25 cellular contexts compared by ENCODE assay signal in genomic region chr10:120012566-120012965, GRCh38.
A peak's percentile ranks its signal among the peaks of the same experiment; 100 is the strongest.
DNase-seq lines count a peak whose midpoint lies in the region; ATAC-seq, FAIRE-seq and TF ChIP-seq lines count a peak whose summit lies in the region.
"Had no signal": no experiment of that assay in that cellular context is flagged by ENCODE, and none has a peak within 500 bp of the region (broad histone marks: within the 10 kb centered on the region; RNA-seq: fewer than 3 reads in every experiment).

No MANE protein-coding gene starts in this region.

- no peak for TF ChIP-seq CTCF in GM10248 (IDR thresholded peaks at IDR 0.05; ENCODE audit: control extremely low read depth, extremely low read depth, low read depth, missing control alignments)

- TF ChIP-seq POLR2A in GM12891 (IDR thresholded peaks at IDR 0.05; ENCODE audit: low read depth, low read length) = no peak

- ATAC-seq in left colon = no peak
- ATAC-seq: activated CD8-positive, alpha-beta memory T cell treated with anti-CD3 and anti-CD28 coated beads, Interleukin-2, amount 10 ng/mL, durations not matched to agents 7 days and 5 days; naive thymus-derived CD8-positive, alpha-beta T cell; sciatic nerve had no signal

- no peak for FAIRE-seq in GM12891 (lab: Jason Lieb, UNC)
- FAIRE-seq: A204.1, endometrium had no signal

- POLR2A ChIA-PET in GM10248 (lab: Yijun Ruan, JAX) = no interaction called here

- CTCF ChIA-PET in GM10248 (lab: Yijun Ruan, JAX) = no interaction called here

- intact Hi-C loops in left colon (cut with DNase I, micrococcal nuclease) = no loop called here

- DNase-seq in A172 (ENCODE audit: low spot score) = peak; percentile 70
- peak; percentile 62 for DNase-seq in HT1080 (ENCODE audit: low read depth)
- peak; percentile 24 for DNase-seq in T1000 (lab: John Stamatoyannopoulos, UW)
- peak; percentile 96 for DNase-seq in islet precursor cell
- no peak for DNase-seq in NCI-H524 treated with DMSO at 0.1 percent for 48 hours (lab: John Stamatoyannopoulos, UW)
- DNase-seq in GM12891 (ENCODE audit: insufficient read length, low spot score) = no peak
- no peak for DNase-seq in left colon
- no peak for DNase-seq in GM10248 (ENCODE audit: extremely low spot score)
- DNase-seq: activated CD4-positive, alpha-beta T cell treated with anti-CD3 and anti-CD28 coated beads, Interleukin-2, amount 10 ng/mL, durations not matched to agents 7 days and 5 days; activated CD8-positive, alpha-beta memory T cell treated with anti-CD3 and anti-CD28 coated beads, Interleukin-2, amount 10 ng/mL, durations not matched to agents 7 days and 5 days; activated naive CD8-positive, alpha-beta T cell treated with anti-CD3 and anti-CD28 coated beads, Interleukin-2, amount 10 ng/mL, durations not matched to agents 7 days and 5 days; glutamatergic neuron; Kasumi-1; naive thymus-derived CD8-positive, alpha-beta T cell; NCI-H1092; NCI-H1930; NCI-H345; OCI-M1; ovary; stimulated activated CD4-positive, alpha-beta T cell treated with anti-CD3 and anti-CD28 coated beads, Interleukin-15, amount 100 ng/mL, for 24 hours; stimulated activated CD8-positive, alpha-beta memory T cell treated with anti-CD3 and anti-CD28 coated beads, Interleukin-4, amount 100 ng/mL, for 48 hours; T-helper 2 cell had no signal

TF ChIP-seq in GM12891, 5 proteins besides CTCF, POLR2A, EP300 and RAD21:
- TF ChIP-seq POU2F2 (IDR thresholded peaks at IDR 0.05; ENCODE audit: low read depth, low read length) = no peak
- no peak for TF ChIP-seq SPI1 (IDR thresholded peaks at IDR 0.05; ENCODE audit: low read depth, low read length)
- TF ChIP-seq PAX5 (IDR thresholded peaks at IDR 0.05; ENCODE audit: insufficient read depth, low read length, severe bottlenecking) = no peak
- no peak for TF ChIP-seq TAF1 (IDR thresholded peaks at IDR 0.05; ENCODE audit: low read depth, low read length)

Comparison
In these comparisons a context has a peak if more than half of its experiments do, and no peak if none do; other contexts are left out.
1. DNase-seq: peak in A172 (single experiment), HT1080 (single experiment), T1000 (single experiment) and islet precursor cell (single experiment); none in NCI-H524 treated with DMSO at 0.1 percent for 48 hours (single experiment), GM12891 (single experiment), left colon (0 of 2) and GM10248 (single experiment).